8 cellular contexts compared by ENCODE assay signal in genomic region chr4:16226816-16227461, GRCh38. TPM values are rescaled to one million over a fixed set of nuclear protein-coding genes. Genes with fewer than 3 reads are reported as not detected.
DNase-seq lines count a peak whose midpoint lies in the region; ATAC-seq, FAIRE-seq and TF ChIP-seq lines count a peak whose summit lies in the region.

No MANE protein-coding gene starts in this region.

- no peak for FAIRE-seq in keratinocyte (lab: Jason Lieb, UNC)

- H3K4me3 ChIP-seq in HUES48 (ENCODE audit: low read depth, low read length), result peak overlapping the region; percentile 70
- H3K4me3 ChIP-seq in WI38 (ENCODE audit: low read depth, low read length), result peak overlapping the region; percentile 78
- H3K4me3 ChIP-seq in cardiac fibroblast (replicated peaks in 1 of 2; ENCODE audit: low read depth in 2 of 2, low read length in 2 of 2), result peak overlapping the region; percentile 68 to 81
- peak overlapping the region; percentile 62 to 88 (median 85) for H3K4me3 ChIP-seq in keratinocyte (ENCODE audit: control insufficient read depth in 2 of 3, extremely low read depth in 1 of 3, insufficient read depth in 2 of 3, low read depth in 1 of 3, low read length in 3 of 3)

- peak overlapping the region; percentile 88; the same call in 1 of the 2 replicates for H3K9ac ChIP-seq in HUES48 (ENCODE audit: low read depth, low read length)
- peak overlapping the region; percentile 82 for H3K9ac ChIP-seq in keratinocyte (ENCODE audit: control insufficient read depth, extremely low read depth, insufficient read depth, low read length)

- H3K4me1 ChIP-seq in HUES48 (ENCODE audit: control insufficient read depth, insufficient read depth, low read length) (peaks cover 38% of the 10 kb centered on the region), keratinocyte (ENCODE audit: control insufficient read depth, extremely low read depth, insufficient read depth, low read length) (peaks cover 8% of the 10 kb centered on the region)

- H3K4me2 ChIP-seq in keratinocyte (ENCODE audit: control insufficient read depth, extremely low read depth, insufficient read depth, low read depth, low read length), result peak overlapping the region; percentile 91

- ATAC-seq in GM21447 (IDR thresholded peaks at IDR 0.05; ENCODE audit: unreplicated experiment), result peak; percentile 43

- no peaks in the 10 kb centered on the region for H3K36me3 ChIP-seq in HUES48 (ENCODE audit: control insufficient read depth, insufficient read depth, low read length)
- no peaks in the 10 kb centered on the region for H3K36me3 ChIP-seq in keratinocyte (ENCODE audit: control insufficient read depth in 2 of 2, extremely low read depth in 1 of 2, insufficient read depth in 2 of 2, low read length in 2 of 2)

- peak overlapping the region; percentile 92 for H3K27ac ChIP-seq in HUES48 (ENCODE audit: low read depth, low read length)
- peak overlapping the region; percentile 67 for H3K27ac ChIP-seq in keratinocyte (ENCODE audit: control insufficient read depth, insufficient read depth, low read length)

- H3K27me3 ChIP-seq in HUES48 (ENCODE audit: control insufficient read depth, insufficient read depth, low read length), result no peaks in the 10 kb centered on the region
- H3K27me3 ChIP-seq in keratinocyte (ENCODE audit: control insufficient read depth, extremely low read depth, insufficient read depth, low read length), result no peaks in the 10 kb centered on the region

- H3K79me2 ChIP-seq in keratinocyte (ENCODE audit: control insufficient read depth, insufficient read depth, low read length), result peaks cover 16% of the 10 kb centered on the region

- H3K9me3 ChIP-seq in HUES48 (ENCODE audit: control insufficient read depth, insufficient read depth, low read length), result no peaks in the 10 kb centered on the region
- no peaks in the 10 kb centered on the region for H3K9me3 ChIP-seq in keratinocyte (ENCODE audit: control insufficient read depth, low read depth, low read length)

- TF ChIP-seq CTCF in WI38 (IDR thresholded peaks at IDR 0.05; ENCODE audit: low read depth, low read length) (no peak), cardiac fibroblast (IDR thresholded peaks at IDR 0.05; ENCODE audit: low read depth, low read length) (no peak), keratinocyte (optimal IDR thresholded peaks at IDR 0.05 in 1 of 3, IDR thresholded peaks at IDR 0.05 in 1 of 3, conservative IDR thresholded peaks at IDR 0.05 in 1 of 3; ENCODE audit: extremely low read depth in 1 of 3, insufficient read depth in 2 of 3, low read length in 3 of 3) (no peak)

- H2AFZ ChIP-seq in keratinocyte (ENCODE audit: control insufficient read depth, low read length), result peak overlapping the region; percentile 91

- peak; percentile 37 for DNase-seq in DMS53 treated with DMSO at 0.1 percent for 48 hours (lab: John Stamatoyannopoulos, UW; ENCODE audit: unreplicated experiment)
- peak; percentile 26 to 47 for DNase-seq in cardiac fibroblast (ENCODE audit: low read depth in 2 of 2)
- no peak for DNase-seq in keratinocyte (ENCODE audit: low read depth, low spot score)
- peak; percentile 56 for DNase-seq in stimulated activated CD4-positive, alpha-beta T cell treated with anti-CD3 and anti-CD28 coated beads, Interleukin-15, amount 100 ng/mL, for 24 hours
- no peak for DNase-seq in NCI-H345 treated with DMSO at 0.1 percent for 48 hours (lab: John Stamatoyannopoulos, UW; ENCODE audit: unreplicated experiment)

- dilution Hi-C loops in keratinocyte (cut with MboI; ENCODE audit: extremely low pct_ligation_motif_present, low sequenced_read_pairs), result no loop called here

- no peaks in the 10 kb centered on the region for H3K9me1 ChIP-seq in keratinocyte (ENCODE audit: control insufficient read depth, extremely low read depth, insufficient read depth, low read length)

- H4K20me1 ChIP-seq in keratinocyte (ENCODE audit: control insufficient read depth, extremely low read depth, insufficient read depth, low read length), result no peaks in the 10 kb centered on the region

RNA-seq across cellular contexts. Expression of gene TAPT1, which starts 0.7 kb away (rescaled TPM):
- 8.6 to 10.7 TPM (median 9.2 TPM) in 3 replicates for polyA plus RNA-seq in keratinocyte
- polyA plus RNA-seq in keratinocyte (2011; ENCODE audit: low read depth), result 8.3 TPM
- polyA plus RNA-seq in keratinocyte (2011; cell fraction: cytosol; rRNA removed), result 3.8 and 8.9 TPM in 2 replicates
- polyA plus RNA-seq in keratinocyte (2011; cell fraction: nucleus; rRNA removed), result 14.6 and 17.3 TPM in 2 replicates
- polyA plus RNA-seq in keratinocyte (2012; ENCODE audit: low replicate concordance), result 6.2 and 8.5 TPM in 2 replicates
- polyA minus RNA-seq in keratinocyte, result 3.8 to 16.7 TPM (median 12.2 TPM) in 3 replicates
- 5.6 TPM for polyA minus RNA-seq in keratinocyte (2011; cell fraction: cytosol; rRNA and poly(A)+ RNA removed)
- 14.2 and 21.9 TPM in 2 replicates for polyA minus RNA-seq in keratinocyte (2011; cell fraction: nucleus; rRNA and poly(A)+ RNA removed)

Comparison
In these comparisons a context has a peak if more than half of its experiments do, and no peak if none do; other contexts are left out.
1. DNase-seq: peak in DMS53 treated with DMSO at 0.1 percent for 48 hours (single experiment), cardiac fibroblast (2 of 2) and stimulated activated CD4-positive, alpha-beta T cell treated with anti-CD3 and anti-CD28 coated beads, Interleukin-15, amount 100 ng/mL, for 24 hours (single experiment); none in keratinocyte (single experiment) and NCI-H345 treated with DMSO at 0.1 percent for 48 hours (single experiment).
2. Peak in every context shown above with its lines, with median percentiles within 50 percentile points of each other: H3K4me3 ChIP-seq.